Comparison of ENCODE assay signal across 3 cellular contexts in the genomic region with DNA sequence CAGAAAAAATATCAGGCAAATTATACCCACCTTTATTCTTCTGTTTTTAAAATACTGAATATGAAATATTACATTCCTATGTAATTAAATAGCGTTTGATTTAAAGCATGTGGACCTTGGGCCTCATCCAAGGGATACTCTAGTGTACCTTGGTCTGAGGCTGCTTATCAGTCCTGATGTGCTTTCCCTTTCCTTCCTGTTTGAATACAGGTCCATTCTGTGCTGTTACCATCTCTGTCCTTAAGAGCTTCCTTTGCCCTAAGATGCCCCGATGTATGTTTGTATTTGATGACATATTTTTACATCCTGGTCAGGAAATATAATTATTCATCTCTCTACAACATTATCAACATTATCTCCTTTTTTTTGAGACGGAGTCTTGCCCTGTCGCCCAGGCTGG.
TF ChIP-seq lines count a peak whose summit lies in the region.

No MANE protein-coding gene starts in this region.

TF ChIP-seq in SK-N-SH treated with all-trans-retinoic acid at 6 μM for 48 hours, 23 proteins besides CTCF, POLR2A, EP300 and RAD21:
- TF ChIP-seq BACH2 (CRISPR knock-in tag; IDR thresholded peaks at IDR 0.05; ENCODE audit: borderline replicate concordance) (no peak), ISL1 (CRISPR knock-in tag; IDR thresholded peaks at IDR 0.05) (peak; percentile 36)

TF ChIP-seq in SK-N-SH, 30 proteins besides CTCF, POLR2A, EP300 and RAD21 (continues in another document):
- TF ChIP-seq GATA2 (CRISPR knock-in tag; IDR thresholded peaks at IDR 0.05) (no peak), REST (IDR thresholded peaks at IDR 0.05; ENCODE audit: low read depth, low read length) (no peak), PBX3 (IDR thresholded peaks at IDR 0.05) (no peak), RCOR1 (IDR thresholded peaks at IDR 0.05; ENCODE audit: low read length) (no peak), MAX (IDR thresholded peaks at IDR 0.05; ENCODE audit: low read depth) (no peak), MEF2A (IDR thresholded peaks at IDR 0.05; ENCODE audit: borderline replicate concordance, low read depth) (no peak), EZH2phosphoT487 (IDR thresholded peaks at IDR 0.05; ENCODE audit: borderline replicate concordance, low read depth) (no peak), YY1 (IDR thresholded peaks at IDR 0.05; ENCODE audit: low read depth) (no peak), JUND (IDR thresholded peaks at IDR 0.05) (no peak), CHD2 (IDR thresholded peaks at IDR 0.05; ENCODE audit: low read length, partially characterized antibody) (no peak), RXRA (IDR thresholded peaks at IDR 0.05; ENCODE audit: borderline replicate concordance, low read depth) (no peak), FOSL2 (IDR thresholded peaks at IDR 0.05; ENCODE audit: borderline replicate concordance, low read depth) (no peak)
- TF ChIP-seq, protein P1, sequence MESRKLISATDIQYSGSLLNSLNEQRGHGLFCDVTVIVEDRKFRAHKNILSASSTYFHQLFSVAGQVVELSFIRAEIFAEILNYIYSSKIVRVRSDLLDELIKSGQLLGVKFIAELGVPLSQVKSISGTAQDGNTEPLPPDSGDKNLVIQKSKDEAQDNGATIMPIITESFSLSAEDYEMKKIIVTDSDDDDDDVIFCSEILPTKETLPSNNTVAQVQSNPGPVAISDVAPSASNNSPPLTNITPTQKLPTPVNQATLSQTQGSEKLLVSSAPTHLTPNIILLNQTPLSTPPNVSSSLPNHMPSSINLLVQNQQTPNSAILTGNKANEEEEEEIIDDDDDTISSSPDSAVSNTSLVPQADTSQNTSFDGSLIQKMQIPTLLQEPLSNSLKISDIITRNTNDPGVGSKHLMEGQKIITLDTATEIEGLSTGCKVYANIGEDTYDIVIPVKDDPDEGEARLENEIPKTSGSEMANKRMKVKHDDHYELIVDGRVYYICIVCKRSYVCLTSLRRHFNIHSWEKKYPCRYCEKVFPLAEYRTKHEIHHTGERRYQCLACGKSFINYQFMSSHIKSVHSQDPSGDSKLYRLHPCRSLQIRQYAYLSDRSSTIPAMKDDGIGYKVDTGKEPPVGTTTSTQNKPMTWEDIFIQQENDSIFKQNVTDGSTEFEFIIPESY (IDR thresholded peaks at IDR 0.05; ENCODE audit: borderline replicate concordance, low read depth) = no peak
- TF ChIP-seq, protein P2, sequence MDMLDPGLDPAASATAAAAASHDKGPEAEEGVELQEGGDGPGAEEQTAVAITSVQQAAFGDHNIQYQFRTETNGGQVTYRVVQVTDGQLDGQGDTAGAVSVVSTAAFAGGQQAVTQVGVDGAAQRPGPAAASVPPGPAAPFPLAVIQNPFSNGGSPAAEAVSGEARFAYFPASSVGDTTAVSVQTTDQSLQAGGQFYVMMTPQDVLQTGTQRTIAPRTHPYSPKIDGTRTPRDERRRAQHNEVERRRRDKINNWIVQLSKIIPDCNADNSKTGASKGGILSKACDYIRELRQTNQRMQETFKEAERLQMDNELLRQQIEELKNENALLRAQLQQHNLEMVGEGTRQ (IDR thresholded peaks at IDR 0.05; ENCODE audit: borderline replicate concordance, low read depth, low read length) = no peak
- TF ChIP-seq, protein P3, sequence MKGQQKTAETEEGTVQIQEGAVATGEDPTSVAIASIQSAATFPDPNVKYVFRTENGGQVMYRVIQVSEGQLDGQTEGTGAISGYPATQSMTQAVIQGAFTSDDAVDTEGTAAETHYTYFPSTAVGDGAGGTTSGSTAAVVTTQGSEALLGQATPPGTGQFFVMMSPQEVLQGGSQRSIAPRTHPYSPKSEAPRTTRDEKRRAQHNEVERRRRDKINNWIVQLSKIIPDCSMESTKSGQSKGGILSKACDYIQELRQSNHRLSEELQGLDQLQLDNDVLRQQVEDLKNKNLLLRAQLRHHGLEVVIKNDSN (IDR thresholded peaks at IDR 0.05; ENCODE audit: borderline replicate concordance, low read depth) = no peak
- TF ChIP-seq, protein P4, sequence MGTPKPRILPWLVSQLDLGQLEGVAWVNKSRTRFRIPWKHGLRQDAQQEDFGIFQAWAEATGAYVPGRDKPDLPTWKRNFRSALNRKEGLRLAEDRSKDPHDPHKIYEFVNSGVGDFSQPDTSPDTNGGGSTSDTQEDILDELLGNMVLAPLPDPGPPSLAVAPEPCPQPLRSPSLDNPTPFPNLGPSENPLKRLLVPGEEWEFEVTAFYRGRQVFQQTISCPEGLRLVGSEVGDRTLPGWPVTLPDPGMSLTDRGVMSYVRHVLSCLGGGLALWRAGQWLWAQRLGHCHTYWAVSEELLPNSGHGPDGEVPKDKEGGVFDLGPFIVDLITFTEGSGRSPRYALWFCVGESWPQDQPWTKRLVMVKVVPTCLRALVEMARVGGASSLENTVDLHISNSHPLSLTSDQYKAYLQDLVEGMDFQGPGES (IDR thresholded peaks at IDR 0.05; ENCODE audit: low read depth, low read length) = no peak

TF ChIP-seq in HepG2, 621 proteins besides CTCF, POLR2A, EP300 and RAD21:
- TF ChIP-seq, protein P5, sequence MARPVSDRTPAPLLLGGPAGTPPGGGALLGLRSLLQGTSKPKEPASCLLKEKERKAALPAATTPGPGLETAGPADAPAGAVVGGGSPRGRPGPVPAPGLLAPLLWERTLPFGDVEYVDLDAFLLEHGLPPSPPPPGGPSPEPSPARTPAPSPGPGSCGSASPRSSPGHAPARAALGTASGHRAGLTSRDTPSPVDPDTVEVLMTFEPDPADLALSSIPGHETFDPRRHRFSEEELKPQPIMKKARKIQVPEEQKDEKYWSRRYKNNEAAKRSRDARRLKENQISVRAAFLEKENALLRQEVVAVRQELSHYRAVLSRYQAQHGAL (CRISPR knock-in tag; IDR thresholded peaks at IDR 0.05; ENCODE audit: not compliant biosample characterization) = no peak
- no peak for TF ChIP-seq NFE2 (CRISPR knock-in tag; IDR thresholded peaks at IDR 0.05)
- TF ChIP-seq POLR2AphosphoS5 (IDR thresholded peaks at IDR 0.05; ENCODE audit: low read depth, low read length) = no peak
- TF ChIP-seq TGIF2 (CRISPR knock-in tag; IDR thresholded peaks at IDR 0.05) = no peak
- TF ChIP-seq ZNF296 (CRISPR knock-in tag; conservative IDR thresholded peaks at IDR 0.05) = no peak
- TF ChIP-seq RXRB (CRISPR knock-in tag; IDR thresholded peaks at IDR 0.05; ENCODE audit: borderline replicate concordance) = no peak
- no peak for TF ChIP-seq ZNF709 (CRISPR knock-in tag; IDR thresholded peaks at IDR 0.05)
- TF ChIP-seq ZNF234 (CRISPR knock-in tag; conservative IDR thresholded peaks at IDR 0.05) = no peak
- no peak for TF ChIP-seq TBX3 (IDR thresholded peaks at IDR 0.05; ENCODE audit: borderline replicate concordance)
- TF ChIP-seq PCBP2 (optimal IDR thresholded peaks at IDR 0.05; ENCODE audit: low read depth, low read length, poor library complexity, severe bottlenecking) = no peak
- TF ChIP-seq, protein P6, sequence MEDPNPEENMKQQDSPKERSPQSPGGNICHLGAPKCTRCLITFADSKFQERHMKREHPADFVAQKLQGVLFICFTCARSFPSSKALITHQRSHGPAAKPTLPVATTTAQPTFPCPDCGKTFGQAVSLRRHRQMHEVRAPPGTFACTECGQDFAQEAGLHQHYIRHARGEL (CRISPR knock-in tag; IDR thresholded peaks at IDR 0.05) = no peak
- no peak for TF ChIP-seq NAIF1 (CRISPR knock-in tag; IDR thresholded peaks at IDR 0.05; ENCODE audit: borderline replicate concordance)
- TF ChIP-seq, protein P7, sequence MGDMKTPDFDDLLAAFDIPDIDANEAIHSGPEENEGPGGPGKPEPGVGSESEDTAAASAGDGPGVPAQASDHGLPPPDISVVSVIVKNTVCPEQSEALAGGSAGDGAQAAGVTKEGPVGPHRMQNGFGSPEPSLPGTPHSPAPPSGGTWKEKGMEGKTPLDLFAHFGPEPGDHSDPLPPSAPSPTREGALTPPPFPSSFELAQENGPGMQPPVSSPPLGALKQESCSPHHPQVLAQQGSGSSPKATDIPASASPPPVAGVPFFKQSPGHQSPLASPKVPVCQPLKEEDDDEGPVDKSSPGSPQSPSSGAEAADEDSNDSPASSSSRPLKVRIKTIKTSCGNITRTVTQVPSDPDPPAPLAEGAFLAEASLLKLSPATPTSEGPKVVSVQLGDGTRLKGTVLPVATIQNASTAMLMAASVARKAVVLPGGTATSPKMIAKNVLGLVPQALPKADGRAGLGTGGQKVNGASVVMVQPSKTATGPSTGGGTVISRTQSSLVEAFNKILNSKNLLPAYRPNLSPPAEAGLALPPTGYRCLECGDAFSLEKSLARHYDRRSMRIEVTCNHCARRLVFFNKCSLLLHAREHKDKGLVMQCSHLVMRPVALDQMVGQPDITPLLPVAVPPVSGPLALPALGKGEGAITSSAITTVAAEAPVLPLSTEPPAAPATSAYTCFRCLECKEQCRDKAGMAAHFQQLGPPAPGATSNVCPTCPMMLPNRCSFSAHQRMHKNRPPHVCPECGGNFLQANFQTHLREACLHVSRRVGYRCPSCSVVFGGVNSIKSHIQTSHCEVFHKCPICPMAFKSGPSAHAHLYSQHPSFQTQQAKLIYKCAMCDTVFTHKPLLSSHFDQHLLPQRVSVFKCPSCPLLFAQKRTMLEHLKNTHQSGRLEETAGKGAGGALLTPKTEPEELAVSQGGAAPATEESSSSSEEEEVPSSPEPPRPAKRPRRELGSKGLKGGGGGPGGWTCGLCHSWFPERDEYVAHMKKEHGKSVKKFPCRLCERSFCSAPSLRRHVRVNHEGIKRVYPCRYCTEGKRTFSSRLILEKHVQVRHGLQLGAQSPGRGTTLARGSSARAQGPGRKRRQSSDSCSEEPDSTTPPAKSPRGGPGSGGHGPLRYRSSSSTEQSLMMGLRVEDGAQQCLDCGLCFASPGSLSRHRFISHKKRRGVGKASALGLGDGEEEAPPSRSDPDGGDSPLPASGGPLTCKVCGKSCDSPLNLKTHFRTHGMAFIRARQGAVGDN (CRISPR knock-in tag; IDR thresholded peaks at IDR 0.05) = no peak
- no peak for TF ChIP-seq NFIC (IDR thresholded peaks at IDR 0.05; ENCODE audit: low read length)
- TF ChIP-seq, protein P8, sequence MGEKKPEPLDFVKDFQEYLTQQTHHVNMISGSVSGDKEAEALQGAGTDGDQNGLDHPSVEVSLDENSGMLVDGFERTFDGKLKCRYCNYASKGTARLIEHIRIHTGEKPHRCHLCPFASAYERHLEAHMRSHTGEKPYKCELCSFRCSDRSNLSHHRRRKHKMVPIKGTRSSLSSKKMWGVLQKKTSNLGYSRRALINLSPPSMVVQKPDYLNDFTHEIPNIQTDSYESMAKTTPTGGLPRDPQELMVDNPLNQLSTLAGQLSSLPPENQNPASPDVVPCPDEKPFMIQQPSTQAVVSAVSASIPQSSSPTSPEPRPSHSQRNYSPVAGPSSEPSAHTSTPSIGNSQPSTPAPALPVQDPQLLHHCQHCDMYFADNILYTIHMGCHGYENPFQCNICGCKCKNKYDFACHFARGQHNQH (CRISPR knock-in tag; IDR thresholded peaks at IDR 0.05) = no peak
- TF ChIP-seq ZBTB38 (CRISPR knock-in tag; IDR thresholded peaks at IDR 0.05) = no peak
- no peak for TF ChIP-seq KDM3A (CRISPR knock-in tag; IDR thresholded peaks at IDR 0.05; ENCODE audit: low read depth)
- no peak for TF ChIP-seq THAP8 (CRISPR knock-in tag; IDR thresholded peaks at IDR 0.05; ENCODE audit: borderline replicate concordance)
- TF ChIP-seq MYNN (CRISPR knock-in tag; IDR thresholded peaks at IDR 0.05; ENCODE audit: low read depth) = no peak
- no peak for TF ChIP-seq ZNF225 (CRISPR knock-in tag; IDR thresholded peaks at IDR 0.05)
